34 cellular contexts compared by ENCODE assay signal in the genomic region with DNA sequence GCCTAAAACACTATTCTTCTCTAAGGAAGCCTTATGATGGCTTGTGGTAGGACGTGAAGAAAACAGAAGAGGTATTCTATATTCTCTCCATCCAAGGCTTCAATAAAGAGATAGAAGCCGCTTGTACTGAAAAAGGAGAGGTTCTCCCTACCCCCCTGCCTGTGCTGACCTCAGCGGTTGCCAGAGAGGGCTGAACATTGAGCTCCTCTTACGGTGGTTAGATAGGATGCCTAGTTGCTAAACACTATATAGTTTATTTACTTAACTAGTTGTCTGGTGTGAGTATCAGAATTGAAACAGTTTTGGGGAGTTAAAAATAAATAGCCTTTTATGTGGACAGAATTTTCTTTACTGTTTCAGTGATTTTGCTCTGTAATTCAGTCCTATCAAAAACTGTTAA.
"Had no signal": no experiment of that assay in that cellular context is flagged by ENCODE, and none has a peak within 500 bp of the region (broad histone marks: within the 10 kb centered on the region; RNA-seq: fewer than 3 reads in every experiment).

No MANE protein-coding gene starts in this region.

- H3K9ac ChIP-seq: KMS-11 had no signal

- H3K4me2 ChIP-seq: KMS-11 had no signal

- H3K27me3 ChIP-seq: MG63 had no signal

- H3K27ac ChIP-seq: KMS-11 had no signal

- DNase-seq: Karpas-422, Kasumi-1, MG63, MM.1S, MV-4-11, NCI-H1048, NCI-H1092, NCI-H1092 treated with DMSO at 0.1 percent for 48 hours, NCI-H1105, NCI-H1105 treated with DMSO at 0.1 percent for 48 hours, NCI-H1417, NCI-H1417 treated with DMSO at 0.1 percent for 48 hours, NCI-H1436, NCI-H1436 treated with DMSO at 0.1 percent for 48 hours, NCI-H146, NCI-H1694, NCI-H1694 treated with DMSO at 0.1 percent for 48 hours, NCI-H187, NCI-H187 treated with DMSO at 0.1 percent for 48 hours, NCI-H1930, NCI-H2029, NCI-H2029 treated with DMSO at 0.1 percent for 48 hours, NCI-H2081, NCI-H2081 treated with DMSO at 0.1 percent for 48 hours, NCI-H2107, NCI-H2171, NCI-H2171 treated with DMSO at 0.1 percent for 48 hours, NCI-H2227 treated with DMSO at 0.1 percent for 48 hours, NCI-H226, NCI-H345, NCI-H446, NCI-H446 treated with DMSO at 0.1 percent for 48 hours, NCI-H510A had no signal

- H3K36me3 ChIP-seq: MG63 had no signal

- H3K9me3 ChIP-seq: MG63 had no signal

- H3K4me3 ChIP-seq: MG63 had no signal
